Comparison of ENCODE assay signal across 14 cellular contexts in genomic region chr15:92101706-92102434, GRCh38.
DNase-seq lines count a peak whose midpoint lies in the region; ATAC-seq lines count a peak whose summit lies in the region.
"Had no signal": no experiment of that assay in that cellular context is flagged by ENCODE, and none has a peak within 500 bp of the region (broad histone marks: within the 10 kb centered on the region; RNA-seq: fewer than 3 reads in every experiment).

No MANE protein-coding gene starts in this region.

- H3K4me3 Mint-ChIP-seq in activated naive CD8-positive, alpha-beta T cell treated with anti-CD3 and anti-CD28 coated beads, Interleukin-2, amount 10 ng/mL, durations not matched to agents 7 days and 5 days, result peak overlapping the region; percentile 65
- H3K4me3 Mint-ChIP-seq in activated naive CD8-positive, alpha-beta T cell treated with anti-CD3 and anti-CD28 coated beads, Interleukin-2, amount 50 U/mL, for 24 hours, result no peak overlapping the region
- no peak overlapping the region for H3K4me3 Mint-ChIP-seq in T-cell
- no peak overlapping the region for H3K4me3 Mint-ChIP-seq in stimulated activated naive CD8-positive, alpha-beta T cell treated with anti-CD3 and anti-CD28 coated beads, Interleukin-15, amount 100 ng/mL, for 72 hours

- peak overlapping the region; percentile 77 for H3K27ac Mint-ChIP-seq in activated naive CD8-positive, alpha-beta T cell treated with anti-CD3 and anti-CD28 coated beads, Interleukin-2, amount 10 ng/mL, durations not matched to agents 7 days and 5 days
- no peak overlapping the region for H3K27ac Mint-ChIP-seq in activated naive CD8-positive, alpha-beta T cell treated with anti-CD3 and anti-CD28 coated beads, Interleukin-2, amount 50 U/mL, for 24 hours
- peak overlapping the region; percentile 65 to 70 for H3K27ac Mint-ChIP-seq in T-cell
- H3K27ac Mint-ChIP-seq in stimulated activated naive CD8-positive, alpha-beta T cell treated with anti-CD3 and anti-CD28 coated beads, Interleukin-15, amount 100 ng/mL, for 72 hours, result peak overlapping the region; percentile 87 to 88

- CTCF ChIA-PET in T-cell (lab: Charles Lee), result interaction anchor here in 1 of 2 donors (0.6 kb wide), 1 partner anchor 16 kb away, joined by 3 read pairs; no protein-coding TSS in a partner anchor

- H3K36me3 Mint-ChIP-seq in activated naive CD8-positive, alpha-beta T cell treated with anti-CD3 and anti-CD28 coated beads, Interleukin-2, amount 10 ng/mL, durations not matched to agents 7 days and 5 days, result peaks cover 15% of the 10 kb centered on the region
- no peaks in the 10 kb centered on the region for H3K36me3 Mint-ChIP-seq in activated naive CD8-positive, alpha-beta T cell treated with anti-CD3 and anti-CD28 coated beads, Interleukin-2, amount 50 U/mL, for 24 hours (ENCODE audit: low read depth)
- peaks cover 51% of the 10 kb centered on the region for H3K36me3 Mint-ChIP-seq in T-cell

- peaks cover 2% of the 10 kb centered on the region for H3K9me3 Mint-ChIP-seq in activated naive CD8-positive, alpha-beta T cell treated with anti-CD3 and anti-CD28 coated beads, Interleukin-2, amount 10 ng/mL, durations not matched to agents 7 days and 5 days
- H3K9me3 Mint-ChIP-seq in activated naive CD8-positive, alpha-beta T cell treated with anti-CD3 and anti-CD28 coated beads, Interleukin-2, amount 50 U/mL, for 24 hours, result no peaks in the 10 kb centered on the region
- H3K9me3 Mint-ChIP-seq in T-cell, result no peaks in the 10 kb centered on the region
- H3K9me3 Mint-ChIP-seq in stimulated activated naive CD8-positive, alpha-beta T cell treated with anti-CD3 and anti-CD28 coated beads, Interleukin-15, amount 100 ng/mL, for 72 hours, result no peaks in the 10 kb centered on the region

- peak; percentile 64 for ATAC-seq in activated naive CD8-positive, alpha-beta T cell treated with anti-CD3 and anti-CD28 coated beads, Interleukin-2, amount 10 ng/mL, durations not matched to agents 7 days and 5 days (ENCODE audit: low read depth)
- ATAC-seq in activated naive CD8-positive, alpha-beta T cell treated with anti-CD3 and anti-CD28 coated beads, Interleukin-2, amount 50 U/mL, for 24 hours, result no peak
- ATAC-seq in HG02973 (IDR thresholded peaks at IDR 0.05; ENCODE audit: unreplicated experiment) (peak; percentile 62), T-cell (replicated peaks in 1 of 4) (peak in 1 of 4 experiments; percentile 56)
- no peak for ATAC-seq in stimulated activated naive CD8-positive, alpha-beta T cell treated with anti-CD3 and anti-CD28 coated beads, Interleukin-15, amount 100 ng/mL, for 72 hours

- peaks cover 37% of the 10 kb centered on the region for H3K4me1 Mint-ChIP-seq in activated naive CD8-positive, alpha-beta T cell treated with anti-CD3 and anti-CD28 coated beads, Interleukin-2, amount 10 ng/mL, durations not matched to agents 7 days and 5 days
- H3K4me1 Mint-ChIP-seq in activated naive CD8-positive, alpha-beta T cell treated with anti-CD3 and anti-CD28 coated beads, Interleukin-2, amount 50 U/mL, for 24 hours, result peaks cover 22% of the 10 kb centered on the region
- peaks cover 30 to 40% (median 37%) of the 10 kb centered on the region in 3 donors for H3K4me1 Mint-ChIP-seq in T-cell
- peaks cover 20% of the 10 kb centered on the region for H3K4me1 Mint-ChIP-seq in stimulated activated naive CD8-positive, alpha-beta T cell treated with anti-CD3 and anti-CD28 coated beads, Interleukin-15, amount 100 ng/mL, for 72 hours

- DNase-seq in activated naive CD8-positive, alpha-beta T cell treated with anti-CD3 and anti-CD28 coated beads, Interleukin-2, amount 10 ng/mL, durations not matched to agents 7 days and 5 days, result no peak
- no peak for DNase-seq in activated naive CD8-positive, alpha-beta T cell treated with anti-CD3 and anti-CD28 coated beads, Interleukin-2, amount 50 U/mL, for 24 hours
- DNase-seq in T-cell (peak in 1 of 34 experiments; percentile 8), RKO (ENCODE audit: low spot score) (no peak), NCI-H524 (lab: John Stamatoyannopoulos, UW) (no peak), hippocampal formation (lab: John Stamatoyannopoulos, UW) (no peak)
- DNase-seq in stimulated activated naive CD8-positive, alpha-beta T cell treated with anti-CD3 and anti-CD28 coated beads, Interleukin-15, amount 100 ng/mL, for 72 hours, result no peak
- DNase-seq: activated CD4-positive, CD25-positive, alpha-beta regulatory T cell treated with anti-CD3 and anti-CD28 coated beads, Interleukin-2, amount 50 U/mL, for 72 hours; anterior cingulate cortex; kidney; OCI-M1; posterior cingulate gyrus; stimulated activated CD4-positive, alpha-beta T cell treated with anti-CD3 and anti-CD28 coated beads, Interleukin-4, amount 100 ng/mL, for 24 hours had no signal

- H3K27me3 Mint-ChIP-seq in activated naive CD8-positive, alpha-beta T cell treated with anti-CD3 and anti-CD28 coated beads, Interleukin-2, amount 10 ng/mL, durations not matched to agents 7 days and 5 days, result no peaks in the 10 kb centered on the region
- H3K27me3 Mint-ChIP-seq in activated naive CD8-positive, alpha-beta T cell treated with anti-CD3 and anti-CD28 coated beads, Interleukin-2, amount 50 U/mL, for 24 hours, result no peaks in the 10 kb centered on the region
- no peaks in the 10 kb centered on the region for H3K27me3 Mint-ChIP-seq in T-cell
- H3K27me3 Mint-ChIP-seq in stimulated activated naive CD8-positive, alpha-beta T cell treated with anti-CD3 and anti-CD28 coated beads, Interleukin-15, amount 100 ng/mL, for 72 hours, result peaks cover 6% of the 10 kb centered on the region

- POLR2A ChIA-PET in activated naive CD8-positive, alpha-beta T cell treated with anti-CD3 and anti-CD28 coated beads, Interleukin-2, amount 10 ng/mL, durations not matched to agents 7 days and 5 days (lab: Charles Lee), result no interaction called here
- POLR2A ChIA-PET in T-cell (lab: Charles Lee), result no interaction called here

Comparison
In these comparisons a context has a peak if more than half of its experiments do, and no peak if none do; other contexts are left out.
1. ATAC-seq: peak in activated naive CD8-positive, alpha-beta T cell treated with anti-CD3 and anti-CD28 coated beads, Interleukin-2, amount 10 ng/mL, durations not matched to agents 7 days and 5 days (single experiment) and HG02973 (single experiment); none in activated naive CD8-positive, alpha-beta T cell treated with anti-CD3 and anti-CD28 coated beads, Interleukin-2, amount 50 U/mL, for 24 hours (single experiment) and stimulated activated naive CD8-positive, alpha-beta T cell treated with anti-CD3 and anti-CD28 coated beads, Interleukin-15, amount 100 ng/mL, for 72 hours (single experiment).